Comparison of ENCODE assay signal across 18 cellular contexts in genomic region chr2:29706171-29706690, GRCh38.
A peak's percentile ranks its signal among the peaks of the same experiment; 100 is the strongest.
DNase-seq lines count a peak whose midpoint lies in the region; FAIRE-seq and TF ChIP-seq lines count a peak whose summit lies in the region.
"Had no signal": no experiment of that assay in that cellular context is flagged by ENCODE, and none has a peak within 500 bp of the region (broad histone marks: within the 10 kb centered on the region; RNA-seq: fewer than 3 reads in every experiment).

No MANE protein-coding gene starts in this region.

- H2AK5ac ChIP-seq in H1 (ENCODE audit: low read depth, low read length), result no peak overlapping the region

- no peak overlapping the region for H2BK15ac ChIP-seq in H1 (ENCODE audit: low read length)

- intact Hi-C loops in lower leg skin (cut with DNase I; ENCODE audit: low total_unique reads), result no loop called here

- TF ChIP-seq RAD21 in H1 (IDR thresholded peaks at IDR 0.05 in 1 of 2, conservative IDR thresholded peaks at IDR 0.05 in 1 of 2; ENCODE audit: low read depth in 2 of 2, low read length in 2 of 2), result no peak

- TF ChIP-seq CTCF in H1 (IDR thresholded peaks at IDR 0.05; ENCODE audit: control extremely low read depth in 1 of 3, insufficient read depth in 1 of 3, low read depth in 1 of 3, low read length in 3 of 3), result no peak
- TF ChIP-seq CTCF in lower leg skin (IDR thresholded peaks at IDR 0.05), result no peak

- CTCF ChIA-PET in H1 (lab: Charles Lee; ENCODE audit: partially characterized antibody), result interaction anchor here (1.2 kb wide), 1 partner anchor 9 kb away, joined by 3 read pairs; no protein-coding TSS in a partner anchor

- no peaks in the 10 kb centered on the region for H3K79me1 ChIP-seq in H1 (ENCODE audit: low read depth, low read length)

- no peaks in the 10 kb centered on the region for H3K27me3 ChIP-seq in H1 (replicated peaks in 1 of 4; ENCODE audit: control insufficient read depth in 3 of 4, extremely low read depth in 1 of 4, insufficient read depth in 3 of 4, low read length in 3 of 4)
- H3K27me3 ChIP-seq: SJSA1 had no signal

- no peak for TF ChIP-seq EP300 in H1 (IDR thresholded peaks at IDR 0.05; ENCODE audit: borderline replicate concordance in 1 of 2, low read depth in 2 of 2, low read length in 2 of 2)

- H3K14ac ChIP-seq in H1 (ENCODE audit: insufficient read length), result no peak overlapping the region

- no peak overlapping the region for H2BK120ac ChIP-seq in H1 (replicated peaks; ENCODE audit: low read depth, low read length)

- H3K56ac ChIP-seq in H1 (replicated peaks; ENCODE audit: insufficient read length, low read depth, low read length), result peak overlapping the region; percentile 22

- peaks cover 0 to 6% (median 0%) of the 10 kb centered on the region in 4 experiments; a peak in 1 of 7 replicates for H3K4me1 ChIP-seq in H1 (replicated peaks in 1 of 4; ENCODE audit: control insufficient read depth in 3 of 4, insufficient read depth in 4 of 4, low read length in 3 of 4)
- H3K4me1 ChIP-seq: Caco-2, HAP-1, SJSA1 had no signal

- H3K79me2 ChIP-seq in H1 (ENCODE audit: control insufficient read depth in 1 of 2, insufficient read depth in 2 of 2, low read length in 2 of 2), result no peaks in the 10 kb centered on the region

- no peak overlapping the region for H2AFZ ChIP-seq in H1 (ENCODE audit: low read length)
- H2AFZ ChIP-seq: PC-9 had no signal

- no peaks in the 10 kb centered on the region for H3K23me2 ChIP-seq in H1 (ENCODE audit: low read depth, low read length)

- H3K23ac ChIP-seq in H1 (ENCODE audit: insufficient read length), result no peak overlapping the region

- H4K20me1 ChIP-seq in H1 (replicated peaks in 1 of 2; ENCODE audit: control insufficient read depth in 1 of 2, insufficient read depth in 2 of 2, low read length in 2 of 2), result no peaks in the 10 kb centered on the region

- TF ChIP-seq POLR2A in H1 (IDR thresholded peaks at IDR 0.05; ENCODE audit: control extremely low read depth in 1 of 2, low read depth in 2 of 2, low read length in 2 of 2) (no peak), lower leg skin (IDR thresholded peaks at IDR 0.05) (no peak)

- FAIRE-seq in H1 (lab: Jason Lieb, UNC), result no peak
- FAIRE-seq: HTR-8/SVneo had no signal

- H2BK12ac ChIP-seq in H1 (ENCODE audit: low read depth, low read length), result no peak overlapping the region

- POLR2A ChIA-PET in H1 (lab: Charles Lee; ENCODE audit: partially characterized antibody), result no interaction called here

- no peak overlapping the region for H2BK20ac ChIP-seq in H1 (ENCODE audit: low read length)

- no peak overlapping the region for H3K4ac ChIP-seq in H1 (replicated peaks; ENCODE audit: insufficient read length, low read depth, low read length)

- no peak overlapping the region for H3K18ac ChIP-seq in H1 (ENCODE audit: extremely low read depth, low read length)

- 95% methylated on average over 4 of the region's 4 CpGs; no CpG with 5 or more reads in 1 of the 2 experiments for WGBS in H1 (ENCODE audit: extremely low coverage in 1 of 2, insufficient coverage in 1 of 2, insufficient read length in 1 of 2, insufficient replicate concordance in 2 of 2, low coverage in 1 of 2, low lambda C conversion rate in 2 of 2, missing lambda C conversion rate in 1 of 2), 2 experiments
- WGBS in lower leg skin, 2 donors, result 57 to 69% methylated on average over 4 of the region's 4 CpGs

- H3K4me2 ChIP-seq in H1 (ENCODE audit: insufficient read depth in 1 of 2, low read depth in 2 of 2, low read length in 2 of 2), result no peak overlapping the region
- H3K4me2 ChIP-seq: PC-9 had no signal

- no peak overlapping the region for H3K4me3 ChIP-seq in H1 (ENCODE audit: extremely low read depth in 1 of 4, insufficient read depth in 2 of 4, low read depth in 3 of 4, low read length in 4 of 4)
- no peak overlapping the region for H3K4me3 ChIP-seq in lower leg skin (ENCODE audit: low read depth, poor library complexity, severe bottlenecking)
- H3K4me3 ChIP-seq: HAP-1, PC-9, SJSA1 had no signal

- no peak overlapping the region for H4K91ac ChIP-seq in H1 (replicated peaks; ENCODE audit: insufficient read length, low read length)

- no peak overlapping the region for H4K5ac ChIP-seq in H1 (ENCODE audit: insufficient read length, low read depth, low read length)

- H3K9me3 ChIP-seq in H1 (ENCODE audit: insufficient read depth in 2 of 2, low read depth in 1 of 2, low read length in 1 of 2), result no peaks in the 10 kb centered on the region
- H3K9me3 ChIP-seq: Caco-2, HAP-1, SJSA1 had no signal

- H3K27ac ChIP-seq in H1 (ENCODE audit: low read depth, low read length), result no peak overlapping the region
- H3K27ac ChIP-seq: PC-9, SJSA1 had no signal

- H3K36me3 ChIP-seq in H1 (ENCODE audit: control insufficient read depth in 2 of 4, insufficient read depth in 4 of 4, low read length in 3 of 4), result no peaks in the 10 kb centered on the region
- H3K36me3 ChIP-seq: HAP-1, SJSA1 had no signal

- H2BK5ac ChIP-seq in H1 (ENCODE audit: low read depth, low read length), result no peak overlapping the region

- DNase-seq in HT1080 (ENCODE audit: low read depth) (peak; percentile 11), NCI-H82 (lab: John Stamatoyannopoulos, UW) (peak; percentile 98), H1 (ENCODE audit: low read depth in 1 of 2, low spot score in 2 of 2) (no peak), renal cortical epithelial cell (ENCODE audit: low read depth) (peak; percentile 34), NCI-H2081 (lab: John Stamatoyannopoulos, UW) (no peak), lower leg skin (ENCODE audit: low spot score in 2 of 2) (no peak)
- DNase-seq in activated CD4-positive, alpha-beta T cell treated with anti-CD3 and anti-CD28 coated beads for 4 hours, result no peak
- DNase-seq: ACHN, Caco-2, Kasumi-1, NCI-H1436 treated with DMSO at 0.1 percent for 48 hours, NCI-H2081 treated with DMSO at 0.1 percent for 48 hours, NCI-H774, PC-9, SW 1271 had no signal

- H4K8ac ChIP-seq in H1 (ENCODE audit: extremely low read depth, insufficient read depth, low read length), result no peak overlapping the region

- no peak overlapping the region for H3K9ac ChIP-seq in H1 (replicated peaks in 1 of 4; ENCODE audit: extremely low read depth in 1 of 4, low read depth in 3 of 4, low read length in 3 of 4)

TF ChIP-seq in H1, 55 proteins besides CTCF, POLR2A, EP300 and RAD21:
- TF ChIP-seq RBBP5 (IDR thresholded peaks at IDR 0.05; ENCODE audit: borderline replicate concordance, low read depth, low read length), result no peak
- TF ChIP-seq KDM4A (IDR thresholded peaks at IDR 0.05; ENCODE audit: low read depth, low read length, severe bottlenecking), result no peak
- TF ChIP-seq POU5F1 (IDR thresholded peaks at IDR 0.05; ENCODE audit: low read depth, low read length), result no peak
- TF ChIP-seq, protein P1, sequence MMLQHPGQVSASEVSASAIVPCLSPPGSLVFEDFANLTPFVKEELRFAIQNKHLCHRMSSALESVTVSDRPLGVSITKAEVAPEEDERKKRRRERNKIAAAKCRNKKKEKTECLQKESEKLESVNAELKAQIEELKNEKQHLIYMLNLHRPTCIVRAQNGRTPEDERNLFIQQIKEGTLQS (IDR thresholded peaks at IDR 0.05; ENCODE audit: insufficient read depth, low read depth, low read length), result no peak

Comparison
In these comparisons a context has a peak if more than half of its experiments do, and no peak if none do; other contexts are left out.
1. DNase-seq: peak in HT1080 (single experiment), NCI-H82 (single experiment) and renal cortical epithelial cell (single experiment); none in H1 (0 of 2), NCI-H2081 (0 of 2), lower leg skin (0 of 2) and activated CD4-positive, alpha-beta T cell treated with anti-CD3 and anti-CD28 coated beads for 4 hours (0 of 2).